In the genomic region with DNA sequence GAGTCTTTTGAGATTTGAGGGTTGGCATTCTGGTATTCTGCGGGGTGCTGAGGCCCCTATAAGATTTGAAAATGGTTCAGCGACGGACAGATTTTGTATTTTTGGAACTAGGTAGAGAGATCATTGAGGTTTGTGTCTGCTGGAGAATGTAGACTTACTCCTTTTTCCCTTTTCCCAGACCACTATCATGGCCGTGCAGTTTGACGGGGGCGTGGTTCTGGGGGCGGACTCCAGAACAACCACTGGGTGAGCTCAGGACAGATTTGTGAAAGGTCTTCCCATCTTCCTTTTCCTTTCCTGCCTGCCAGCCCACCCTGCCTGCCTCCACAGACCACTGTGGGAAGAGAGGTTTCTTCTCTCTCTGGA, we compare ENCODE assay signal across 8 cellular contexts. TPM values are rescaled to one million over a fixed set of nuclear protein-coding genes. Genes with fewer than 3 reads are reported as not detected.
DNase-seq lines count a peak whose midpoint lies in the region; ATAC-seq and TF ChIP-seq lines count a peak whose summit lies in the region.

No MANE protein-coding gene starts in this region.

- H3K23ac ChIP-seq in H9 (ENCODE audit: insufficient read length, low read depth, low read length): no peak overlapping the region

- H3K27me3 Mint-ChIP-seq in H9 (ENCODE audit: low read depth): peaks cover 17% of the 10 kb centered on the region
- H3K27me3 Mint-ChIP-seq in T-helper 17 cell: no peaks in the 10 kb centered on the region

- H3K36me3 Mint-ChIP-seq in H9 (ENCODE audit: insufficient read depth in 1 of 3, low read depth in 3 of 3) (peaks cover 16 to 25% (median 19%) of the 10 kb centered on the region in 3 experiments; a peak in 6 of 7 replicates), T-helper 17 cell (ENCODE audit: low read depth) (no peaks in the 10 kb centered on the region)

- peak overlapping the region; percentile 68 for H3K4me2 ChIP-seq in H9 (ENCODE audit: insufficient read depth, insufficient read length, low read length)

- no peak overlapping the region for H2AFZ ChIP-seq in H9 (ENCODE audit: low read length)

- H4K8ac ChIP-seq in H9 (replicated peaks; ENCODE audit: insufficient read length, low read depth, low read length): no peak overlapping the region

- H3K9me3 ChIP-seq in H9 (ENCODE audit: control insufficient read depth, low read depth, low read length) (no peaks in the 10 kb centered on the region), T-helper 17 cell (ENCODE audit: control insufficient read depth, low read length, poor library complexity, severe bottlenecking) (no peaks in the 10 kb centered on the region), endocrine pancreas (ENCODE audit: control insufficient read depth, low read length) (no peaks in the 10 kb centered on the region), muscle layer of colon (ENCODE audit: low read length) (no peaks in the 10 kb centered on the region), aorta (ENCODE audit: control insufficient read depth, low read length) (no peaks in the 10 kb centered on the region)

- no peak overlapping the region for H2BK120ac ChIP-seq in H9 (ENCODE audit: low read depth, low read length, poor library complexity, severe bottlenecking)

- H4K20me1 ChIP-seq in H9 (ENCODE audit: control insufficient read depth, insufficient read depth, insufficient read length): no peaks in the 10 kb centered on the region

- TF ChIP-seq CTCF in BJ (IDR thresholded peaks at IDR 0.05; ENCODE audit: insufficient read depth, low read depth, low read length) (no peak), H9 (conservative IDR thresholded peaks at IDR 0.05) (no peak)

- no peaks in the 10 kb centered on the region for H3K79me1 ChIP-seq in H9 (ENCODE audit: insufficient read depth, low read depth, low read length, poor library complexity, severe bottlenecking)

- peaks cover 4% of the 10 kb centered on the region for H3K23me2 ChIP-seq in H9 (ENCODE audit: insufficient read length, low read depth, low read length, poor library complexity, severe bottlenecking)

- H3K4me1 Mint-ChIP-seq in H9 (peaks cover 2 to 12% of the 10 kb centered on the region in 2 experiments; a peak in 2 of 4 replicates), T-helper 17 cell (peaks cover 15% of the 10 kb centered on the region)

- no peak overlapping the region for H2BK12ac ChIP-seq in H9 (ENCODE audit: insufficient read length, low read depth, low read length)

- POLR2A ChIA-PET in BJ (lab: Charles Lee): interaction anchor here (0.7 kb wide), 1 partner anchor 61 kb away, joined by 5 read pairs; no protein-coding TSS in a partner anchor

- H3K14ac ChIP-seq in H9 (ENCODE audit: insufficient read depth, low read length): no peak overlapping the region

- H3K79me2 ChIP-seq in H9 (ENCODE audit: insufficient read depth, low read length): no peaks in the 10 kb centered on the region

- peak overlapping the region; percentile 97 to 100 for H3K4me3 Mint-ChIP-seq in H9
- H3K4me3 Mint-ChIP-seq in T-helper 17 cell: peak overlapping the region; percentile 98

- H3K56ac ChIP-seq in H9 (ENCODE audit: insufficient read length, low read depth, low read length): no peak overlapping the region

- no peak overlapping the region for H3K27ac ChIP-seq in H9 (ENCODE audit: insufficient read length, low read depth, low read length)
- H3K27ac ChIP-seq in muscle layer of colon (ENCODE audit: low read depth, low read length): peak overlapping the region; percentile 40
- peak overlapping the region in 1 of 2 donors; percentile 82 for H3K27ac ChIP-seq in aorta (ENCODE audit: low read depth in 1 of 2, low read length in 2 of 2)

- H3K27ac Mint-ChIP-seq in H9 (peak overlapping the region; percentile 98 to 100 (median 99)), T-helper 17 cell (peak overlapping the region; percentile 96)

- no peak overlapping the region for H3K4ac ChIP-seq in H9 (ENCODE audit: low read depth, low read length)

- no peak overlapping the region for H2BK5ac ChIP-seq in H9 (ENCODE audit: insufficient read length, low read length)

- intact Hi-C loops in aorta (cut with DNase I): loop anchor here in 1 of 2 donors (5.0 kb wide), 1 partner anchor 84 kb away; a partner anchor contains a TSS

- H4K5ac ChIP-seq in H9 (ENCODE audit: insufficient read length, low read depth, low read length): no peak overlapping the region

- DNase-seq in BJ (ENCODE audit: low read depth) (no peak), H9 (peak; percentile 72), T-helper 17 cell (no peak), aorta (no peak), NCI-H2029 treated with DMSO at 0.1 percent for 48 hours (lab: John Stamatoyannopoulos, UW) (no peak)

- H2BK20ac ChIP-seq in H9 (ENCODE audit: low read depth, low read length, poor library complexity, severe bottlenecking): no peak overlapping the region

- H3K18ac ChIP-seq in H9 (ENCODE audit: insufficient read length, low read depth, low read length): no peak overlapping the region

- H3T11ph ChIP-seq in H9 (ENCODE audit: low read length): no peak overlapping the region

- H3K36me3 ChIP-seq in BJ (ENCODE audit: control insufficient read depth, insufficient read depth, low read length) (peaks cover 11% of the 10 kb centered on the region), endocrine pancreas (ENCODE audit: control insufficient read depth, insufficient read depth, low read length) (no peaks in the 10 kb centered on the region), muscle layer of colon (ENCODE audit: insufficient read depth, low read length) (peaks cover 15% of the 10 kb centered on the region), aorta (ENCODE audit: control insufficient read depth in 1 of 2, insufficient read depth in 2 of 2, low read length in 1 of 2) (peaks cover 3% of the 10 kb centered on the region in 2 donors)

- no CpG with 5 or more reads among the region's 7 CpGs for WGBS in H9 (ENCODE audit: extremely low coverage, insufficient read length, low lambda C conversion rate)
- 0 to 1% methylated on average over 7 of the region's 7 CpGs for WGBS in aorta, 2 donors

- CTCF ChIA-PET in BJ (lab: Yijun Ruan, JAX): interaction anchor here (0.6 to 1.4 kb wide), 4 partner anchors 27 to 113 kb away, joined by 3 read pairs; no protein-coding TSS in a partner anchor

- H4K91ac ChIP-seq in H9 (ENCODE audit: insufficient read length, low read depth, low read length): no peak overlapping the region

- H3K4me1 ChIP-seq in H9 (ENCODE audit: insufficient read depth, low read length): no peaks in the 10 kb centered on the region
- no peaks in the 10 kb centered on the region for H3K4me1 ChIP-seq in endocrine pancreas (ENCODE audit: control insufficient read depth, insufficient read depth, low read length)
- peaks cover 10% of the 10 kb centered on the region for H3K4me1 ChIP-seq in muscle layer of colon (ENCODE audit: insufficient read depth, low read length)
- H3K4me1 ChIP-seq in aorta (ENCODE audit: control insufficient read depth in 1 of 2, insufficient read depth in 2 of 2, low read length in 2 of 2): no peaks in the 10 kb centered on the region

- H3K4me3 ChIP-seq in BJ (ENCODE audit: low read depth, low read length) (peak overlapping the region; percentile 95), endocrine pancreas (ENCODE audit: control insufficient read depth, insufficient read depth, low read length) (peak overlapping the region; percentile 95), muscle layer of colon (ENCODE audit: low read depth in 1 of 2, low read length in 2 of 2) (peak overlapping the region; percentile 66 to 100), aorta (ENCODE audit: low read length in 2 of 2) (peak overlapping the region; percentile 74 to 94)

- no peak overlapping the region for H2BK15ac ChIP-seq in H9 (ENCODE audit: low read depth, low read length)

- H2AK5ac ChIP-seq in H9 (ENCODE audit: insufficient read length, low read length): no peak overlapping the region

- no peaks in the 10 kb centered on the region for H3K9me3 Mint-ChIP-seq in H9

- no peak for ATAC-seq in T-helper 17 cell
- no peak for ATAC-seq in aorta (ENCODE audit: low FRiP score)
- ATAC-seq in HG03025 (IDR thresholded peaks at IDR 0.05; ENCODE audit: low FRiP score, unreplicated experiment): no peak

- H3K9ac ChIP-seq in H9 (ENCODE audit: extremely low read depth, insufficient read length, low read length): peak overlapping the region; percentile 83
- H3K9ac ChIP-seq in endocrine pancreas (ENCODE audit: control insufficient read depth, insufficient read depth, low read length): peak overlapping the region; percentile 70
- peak overlapping the region; percentile 98 for H3K9ac ChIP-seq in muscle layer of colon (ENCODE audit: low read length)

- H3K27me3 ChIP-seq in BJ (ENCODE audit: control insufficient read depth, insufficient read depth, low read length) (no peaks in the 10 kb centered on the region), H9 (ENCODE audit: insufficient read depth, low read length) (no peaks in the 10 kb centered on the region), endocrine pancreas (ENCODE audit: control insufficient read depth, insufficient read depth, low read length) (no peaks in the 10 kb centered on the region), muscle layer of colon (ENCODE audit: control insufficient read depth in 1 of 2, insufficient read depth in 2 of 2, low read length in 2 of 2) (no peaks in the 10 kb centered on the region), aorta (ENCODE audit: control insufficient read depth in 1 of 2, insufficient read depth in 2 of 2, low read length in 1 of 2) (no peaks in the 10 kb centered on the region)

RNA-seq across cellular contexts. Expression of a gene that starts 0.6 kb away (rescaled TPM):
- polyA plus RNA-seq in BJ (2011; rRNA removed) (222 and 289 TPM in 2 replicates), aorta (100 to 1,000 TPM; 171 to 186 TPM)
- 105 and 157 TPM in 2 replicates for polyA minus RNA-seq in BJ (2011; rRNA and poly(A)+ RNA removed)
- total RNA-seq in H9 (2021) (244 and 247 TPM in 2 replicates), T-helper 17 cell (10 to 100 TPM; 54.3 to 59.7 TPM), aorta (10 to 100 TPM; 78.3 to 91.8 TPM)

RNA-seq across cellular contexts. Expression of a gene that starts 7.8 kb away (rescaled TPM):
- polyA plus RNA-seq in BJ (2011; rRNA removed) (not detected in 2 replicates), aorta (1 to 10 TPM in 1 of 2 donors, not detected in 1; 3.4 TPM)
- polyA minus RNA-seq in BJ (2011; rRNA and poly(A)+ RNA removed): not detected in 2 replicates
- total RNA-seq in H9 (2021) (not detected in 2 replicates), T-helper 17 cell (under 1 TPM in 1 of 2 donors, not detected in 1; 0.34 TPM), aorta (not detected)

RNA-seq across cellular contexts. Expression of a gene that starts 10.4 kb away (rescaled TPM):
- polyA plus RNA-seq in BJ (2011; rRNA removed) (0.27 and 0.92 TPM in 2 replicates), aorta (10 to 100 TPM in 1 of 2 donors, 1 to 10 TPM in 1; 1.5 to 15.5 TPM)
- polyA minus RNA-seq in BJ (2011; rRNA and poly(A)+ RNA removed): not detected in 2 replicates
- total RNA-seq in H9 (2021) (0.31 TPM in 1 of 2 replicates, not detected in the other), T-helper 17 cell (not detected), aorta (10 to 100 TPM in 1 of 2 donors, 1 to 10 TPM in 1; 6.6 to 19.3 TPM)

RNA-seq across cellular contexts. Expression of a gene that starts 10.4 kb away (rescaled TPM):
- polyA plus RNA-seq in BJ (2011; rRNA removed): 24.0 and 34.1 TPM in 2 replicates
- 26.1 and 32.8 TPM in 2 replicates for polyA minus RNA-seq in BJ (2011; rRNA and poly(A)+ RNA removed)
- 63.3 and 66.6 TPM in 2 replicates for total RNA-seq in H9 (2021)
- total RNA-seq in T-helper 17 cell: 10 to 100 TPM; 30.6 to 32.8 TPM
- 10 to 100 TPM; 25.3 to 65.0 TPM for total RNA-seq in aorta
- polyA plus RNA-seq in aorta: 10 to 100 TPM in 1 of 2 donors, 1 to 10 TPM in 1; 8.8 to 32.9 TPM
